Comparison of ENCODE assay signal across 27 cellular contexts in genomic region chr11:16336721-16337120, GRCh38.
"Had no signal": no experiment of that assay in that cellular context is flagged by ENCODE, and none has a peak within 500 bp of the region (broad histone marks: within the 10 kb centered on the region; RNA-seq: fewer than 3 reads in every experiment).

No MANE protein-coding gene starts in this region.

- H3K9ac ChIP-seq: parathyroid adenoma had no signal

- H3K4me1 Mint-ChIP-seq: central memory CD8-positive, alpha-beta T cell; neural crest cell; stimulated activated effector memory CD8-positive, alpha-beta T cell treated with anti-CD3 and anti-CD28 coated beads, Interleukin-12 subunit alpha, Interleukin-12 subunit beta, amount 100 ng/mL, for 72 hours had no signal

- ATAC-seq: effector memory CD8-positive, alpha-beta T cell; left ventricle myocardium superior; lower lobe of right lung; sciatic nerve; stimulated activated effector memory CD8-positive, alpha-beta T cell treated with anti-CD3 and anti-CD28 coated beads, Interleukin-12 subunit alpha, Interleukin-12 subunit beta, amount 100 ng/mL, for 72 hours; upper lobe of right lung had no signal

- H3K9me3 Mint-ChIP-seq: neural crest cell had no signal

- H3K27ac ChIP-seq: gastrocnemius medialis, lower lobe of right lung, parathyroid adenoma, prostate gland, right atrium auricular region, testis, tibial artery, upper lobe of right lung, uterus had no signal

- H3K9me3 ChIP-seq: gastrocnemius medialis, lower lobe of right lung, prostate gland, right atrium auricular region, testis, tibial artery, upper lobe of right lung, uterus had no signal

- H3K4me1 ChIP-seq: lower lobe of right lung, parathyroid adenoma, prostate gland, right atrium auricular region, testis, tibial artery, upper lobe of right lung, uterus had no signal

- H3K27ac Mint-ChIP-seq: effector memory CD8-positive, alpha-beta T cell; natural killer cell; stimulated activated effector memory CD8-positive, alpha-beta T cell treated with anti-CD3 and anti-CD28 coated beads, Interleukin-12 subunit alpha, Interleukin-12 subunit beta, amount 100 ng/mL, for 72 hours had no signal

- H3K4me3 ChIP-seq: gastrocnemius medialis, lower lobe of right lung, prostate gland, right atrium auricular region, smooth muscle cell, testis, tibial artery, upper lobe of right lung, uterus had no signal

- H3K36me3 Mint-ChIP-seq: natural killer cell; stimulated activated effector memory CD8-positive, alpha-beta T cell treated with anti-CD3 and anti-CD28 coated beads, Interleukin-12 subunit alpha, Interleukin-12 subunit beta, amount 100 ng/mL, for 72 hours had no signal

- H3K36me3 ChIP-seq: gastrocnemius medialis, lower lobe of right lung, prostate gland, tibial artery, upper lobe of right lung, uterus had no signal

- H3K4me3 Mint-ChIP-seq: central memory CD8-positive, alpha-beta T cell; effector memory CD8-positive, alpha-beta T cell; natural killer cell; neural crest cell; stimulated activated effector memory CD8-positive, alpha-beta T cell treated with anti-CD3 and anti-CD28 coated beads, Interleukin-12 subunit alpha, Interleukin-12 subunit beta, amount 100 ng/mL, for 72 hours had no signal

- DNase-seq: cortex of kidney; effector memory CD8-positive, alpha-beta T cell; gastrocnemius medialis; head of caudate nucleus; hippocampal formation; islet precursor cell; kidney glomerular epithelial cell; left ventricle myocardium superior; lower lobe of right lung; natural killer cell; stimulated activated CD4-positive, alpha-beta T cell treated with anti-CD3 and anti-CD28 coated beads, Interleukin-12 subunit alpha, Interleukin-12 subunit beta, amount 100 ng/mL, for 4 hours; stimulated activated CD4-positive, alpha-beta T cell treated with anti-CD3 and anti-CD28 coated beads, Interleukin-1b, Interleukin-23, amount 100 ng/mL, for 48 hours; stimulated activated CD4-positive, alpha-beta T cell treated with anti-CD3 and anti-CD28 coated beads, Interleukin-4, amount 100 ng/mL, for 1 hour; stimulated activated naive CD4-positive, alpha-beta T cell treated with Interleukin-2 at 50 U/mL for 16 hours; substantia nigra; testis; tibial artery; upper lobe of right lung; uterus had no signal

- H3K27me3 ChIP-seq: gastrocnemius medialis, right atrium auricular region, testis, tibial artery, upper lobe of right lung, uterus had no signal

- H3K27me3 Mint-ChIP-seq: central memory CD8-positive, alpha-beta T cell; effector memory CD8-positive, alpha-beta T cell had no signal
